In the genomic region with DNA sequence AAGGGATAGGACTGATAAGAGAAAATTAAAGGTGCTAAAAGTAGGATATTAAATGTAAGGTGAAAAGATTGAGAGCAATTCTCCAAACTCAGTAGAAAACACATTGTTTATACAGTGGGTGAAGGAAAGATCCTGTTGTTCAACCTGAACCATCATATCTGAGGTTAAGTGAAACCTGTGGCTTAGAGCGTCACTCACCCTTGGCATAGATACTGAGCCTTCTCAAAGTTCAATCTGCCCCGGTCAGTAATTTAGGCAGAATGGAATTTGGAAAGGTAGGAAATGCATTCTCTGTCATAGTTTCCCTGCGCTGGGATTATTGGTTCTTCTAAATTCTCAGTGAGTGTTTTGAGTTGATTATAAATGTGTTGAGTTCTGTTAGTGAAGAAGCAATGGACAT, we compare ENCODE assay signal across 8 cellular contexts.
"Had no signal": no experiment of that assay in that cellular context is flagged by ENCODE, and none has a peak within 500 bp of the region (broad histone marks: within the 10 kb centered on the region; RNA-seq: fewer than 3 reads in every experiment).

No MANE protein-coding gene starts in this region.

- ATAC-seq: HCT116, K562 had no signal

- H3K9me3 ChIP-seq: HAP-1 had no signal

- DNase-seq: GOT3, H7, HFFc6, IMR-90 had no signal

- H3K4me1 ChIP-seq: HAP-1 had no signal

- FAIRE-seq: K562 had no signal

- H3K27ac ChIP-seq: HL-60 had no signal

- H3K36me3 ChIP-seq: HAP-1 had no signal

- H3K4me3 ChIP-seq: HAP-1, K562 had no signal
